ENCODE assay signal across 33 cellular contexts in genomic region chr18:43826215-43826614, GRCh38.
"Had no signal": no experiment of that assay in that cellular context is flagged by ENCODE, and none has a peak within 500 bp of the region (broad histone marks: within the 10 kb centered on the region; RNA-seq: fewer than 3 reads in every experiment).

No MANE protein-coding gene starts in this region.

- H3K4me1 ChIP-seq: adrenal gland, body of pancreas, breast epithelium had no signal

- H3K4me1 Mint-ChIP-seq: activated B cell treated with CpG ODN at 0.5 μM for 24 hours; activated CD4-positive, alpha-beta T cell treated with anti-CD3 and anti-CD28 coated beads, Interleukin-2, amount 10 ng/mL, durations not matched to agents 24 days and 14 days; activated naive CD8-positive, alpha-beta T cell treated with anti-CD3 and anti-CD28 coated beads for 36 hours; activated T-helper 17 cell treated with anti-CD3 and anti-CD28 coated beads, Interleukin-2, amount 50 U/mL, for 72 hours had no signal

- H3K4me3 Mint-ChIP-seq: activated B cell treated with CpG ODN at 0.5 μM for 24 hours; activated CD4-positive, alpha-beta memory T cell treated with anti-CD3 and anti-CD28 coated beads for 36 hours; activated CD4-positive, alpha-beta T cell treated with anti-CD3 and anti-CD28 coated beads, Interleukin-2, amount 10 ng/mL, durations not matched to agents 24 days and 14 days; activated CD8-positive, alpha-beta T cell treated with anti-CD3 and anti-CD28 coated beads for 36 hours; activated naive CD4-positive, alpha-beta T cell treated with anti-CD3 and anti-CD28 coated beads for 36 hours; activated naive CD8-positive, alpha-beta T cell treated with anti-CD3 and anti-CD28 coated beads for 36 hours; activated T-cell treated with anti-CD3 and anti-CD28 coated beads, Interleukin-2, amount 50 U/mL, for 4 hours; activated T-cell treated with anti-CD3 and anti-CD28 coated beads, Interleukin-2, amount 50 U/mL, for 72 hours; activated T-helper 1 cell treated with anti-CD3 and anti-CD28 coated beads, Interleukin-12 subunit alpha, Interleukin-12 subunit beta, Interleukin-2, Interleukin-4 antibody, amounts not matched to agents 30 ng/mL and 10 ng/mL and 1 ng/mL, durations not matched to agents 14 hours and 24 hours and 36 hours; activated T-helper 17 cell treated with anti-CD3 and anti-CD28 coated beads, Interleukin-2, amount 50 U/mL, for 72 hours; T-helper 2 cell treated with Interferon-gamma antibody and Interleukin-4, amounts not matched to agents 5 μg/mL and 100 μg/mL, for 36 hours had no signal

- H3K9me3 Mint-ChIP-seq: activated B cell treated with CpG ODN at 0.5 μM for 24 hours; activated CD8-positive, alpha-beta T cell treated with anti-CD3 and anti-CD28 coated beads for 36 hours; activated naive CD8-positive, alpha-beta T cell treated with anti-CD3 and anti-CD28 coated beads for 36 hours; activated T-cell treated with anti-CD3 and anti-CD28 coated beads, Interleukin-2, amount 50 U/mL, for 4 hours had no signal

- DNase-seq: activated B cell treated with CpG ODN at 0.5 μM for 24 hours; activated CD4-positive, alpha-beta memory T cell treated with anti-CD3 and anti-CD28 coated beads for 36 hours; activated CD4-positive, alpha-beta T cell treated with anti-CD3 and anti-CD28 coated beads for 4 hours; activated CD4-positive, alpha-beta T cell treated with anti-CD3 and anti-CD28 coated beads, Interleukin-2, amount 10 ng/mL, durations not matched to agents 24 days and 14 days; activated CD4-positive, alpha-beta T cell treated with anti-CD3 and anti-CD28 coated beads, Interleukin-2, amount 50 U/mL, for 1 hour; activated CD4-positive, alpha-beta T cell treated with anti-CD3 and anti-CD28 coated beads, Interleukin-2, amount 50 U/mL, for 4 hours; activated CD4-positive, CD25-positive, alpha-beta regulatory T cell treated with anti-CD3 and anti-CD28 coated beads, Interleukin-2, amount 50 U/mL, for 72 hours; activated CD8-positive, alpha-beta memory T cell treated with anti-CD3 and anti-CD28 coated beads, Interleukin-2, amount 50 U/mL, for 4 hours; activated CD8-positive, alpha-beta T cell treated with anti-CD3 and anti-CD28 coated beads for 36 hours; activated effector memory CD4-positive, alpha-beta T cell treated with anti-CD3 and anti-CD28 coated beads, Interleukin-2, amount 50 U/mL, for 16 hours; activated gamma-delta T cell treated with Interleukin-2 at 50 U/mL for 16 hours; activated naive CD4-positive, alpha-beta T cell; activated naive CD4-positive, alpha-beta T cell treated with anti-CD3 and anti-CD28 coated beads for 36 hours; activated naive CD4-positive, alpha-beta T cell treated with anti-CD3 and anti-CD28 coated beads, Interleukin-2, amount 50 U/mL, for 16 hours; activated naive CD8-positive, alpha-beta T cell treated with anti-CD3 and anti-CD28 coated beads for 36 hours; activated T-cell treated with anti-CD3 and anti-CD28 coated beads for 4 hours; activated T-cell treated with anti-CD3 and anti-CD28 coated beads, Interleukin-2, amount 50 U/mL, for 1 hour; activated T-cell treated with anti-CD3 and anti-CD28 coated beads, Interleukin-2, amount 50 U/mL, for 4 hours; activated T-cell treated with anti-CD3 and anti-CD28 coated beads, Interleukin-2, amount 50 U/mL, for 72 hours; adrenal gland; amniotic stem cell; aorta; body of pancreas; brain microvascular endothelial cell; central memory CD4-positive, alpha-beta T cell; T-helper 2 cell; T-helper 9 cell had no signal

- H3K27ac ChIP-seq: adrenal gland, body of pancreas, brain microvascular endothelial cell, breast epithelium, VCaP had no signal

- H3K4me3 ChIP-seq: adrenal gland, body of pancreas, breast epithelium had no signal

- H3K9me3 ChIP-seq: adrenal gland, body of pancreas, breast epithelium had no signal

- H3K36me3 ChIP-seq: adrenal gland, brain microvascular endothelial cell, breast epithelium had no signal

- H3K27me3 Mint-ChIP-seq: activated B cell treated with CpG ODN at 0.5 μM for 24 hours; activated CD4-positive, alpha-beta memory T cell treated with anti-CD3 and anti-CD28 coated beads for 36 hours; activated CD4-positive, alpha-beta T cell treated with anti-CD3 and anti-CD28 coated beads, Interleukin-2, amount 10 ng/mL, durations not matched to agents 24 days and 14 days; activated CD8-positive, alpha-beta T cell treated with anti-CD3 and anti-CD28 coated beads for 36 hours; activated naive CD8-positive, alpha-beta T cell treated with anti-CD3 and anti-CD28 coated beads for 36 hours; activated T-helper 17 cell treated with anti-CD3 and anti-CD28 coated beads, Interleukin-2, amount 50 U/mL, for 72 hours had no signal

- H3K27ac Mint-ChIP-seq: activated B cell treated with CpG ODN at 0.5 μM for 24 hours; activated CD4-positive, alpha-beta memory T cell treated with anti-CD3 and anti-CD28 coated beads for 36 hours; activated CD4-positive, alpha-beta T cell treated with anti-CD3 and anti-CD28 coated beads, Interleukin-2, amount 10 ng/mL, durations not matched to agents 24 days and 14 days; activated CD8-positive, alpha-beta T cell treated with anti-CD3 and anti-CD28 coated beads for 36 hours; activated naive CD4-positive, alpha-beta T cell treated with anti-CD3 and anti-CD28 coated beads for 36 hours; activated naive CD4-positive, alpha-beta T cell treated with anti-CD3 and anti-CD28 coated beads, Interleukin-2, amount 50 U/mL, for 72 hours; activated naive CD8-positive, alpha-beta T cell treated with anti-CD3 and anti-CD28 coated beads for 36 hours; activated T-cell treated with anti-CD3 and anti-CD28 coated beads, Interleukin-2, amount 50 U/mL, for 72 hours; activated T-helper 1 cell treated with anti-CD3 and anti-CD28 coated beads, Interleukin-12 subunit alpha, Interleukin-12 subunit beta, Interleukin-2, Interleukin-4 antibody, amounts not matched to agents 30 ng/mL and 10 ng/mL and 1 ng/mL, durations not matched to agents 14 hours and 24 hours and 36 hours; activated T-helper 17 cell treated with anti-CD3 and anti-CD28 coated beads, Interleukin-2, amount 50 U/mL, for 72 hours; T-helper 2 cell treated with Interferon-gamma antibody and Interleukin-4, amounts not matched to agents 5 μg/mL and 100 μg/mL, for 36 hours had no signal

- H3K36me3 Mint-ChIP-seq: activated CD4-positive, alpha-beta memory T cell treated with anti-CD3 and anti-CD28 coated beads for 36 hours; activated naive CD4-positive, alpha-beta T cell treated with anti-CD3 and anti-CD28 coated beads, Interleukin-2, amount 50 U/mL, for 72 hours; activated naive CD8-positive, alpha-beta T cell treated with anti-CD3 and anti-CD28 coated beads for 36 hours had no signal

- ATAC-seq: activated CD8-positive, alpha-beta T cell treated with anti-CD3 and anti-CD28 coated beads for 36 hours; activated naive CD4-positive, alpha-beta T cell treated with anti-CD3 and anti-CD28 coated beads, Interleukin-2, amount 50 U/mL, for 72 hours; activated T-cell treated with anti-CD3 and anti-CD28 coated beads, Interleukin-2, amount 50 U/mL, for 4 hours; activated T-cell treated with anti-CD3 and anti-CD28 coated beads, Interleukin-2, amount 50 U/mL, for 72 hours; activated T-helper 17 cell treated with anti-CD3 and anti-CD28 coated beads, Interleukin-2, amount 50 U/mL, for 72 hours; body of pancreas had no signal

- H3K27me3 ChIP-seq: adrenal gland, body of pancreas, brain microvascular endothelial cell, breast epithelium had no signal
